ENCODE assay signal across 8 cellular contexts in the genomic region with DNA sequence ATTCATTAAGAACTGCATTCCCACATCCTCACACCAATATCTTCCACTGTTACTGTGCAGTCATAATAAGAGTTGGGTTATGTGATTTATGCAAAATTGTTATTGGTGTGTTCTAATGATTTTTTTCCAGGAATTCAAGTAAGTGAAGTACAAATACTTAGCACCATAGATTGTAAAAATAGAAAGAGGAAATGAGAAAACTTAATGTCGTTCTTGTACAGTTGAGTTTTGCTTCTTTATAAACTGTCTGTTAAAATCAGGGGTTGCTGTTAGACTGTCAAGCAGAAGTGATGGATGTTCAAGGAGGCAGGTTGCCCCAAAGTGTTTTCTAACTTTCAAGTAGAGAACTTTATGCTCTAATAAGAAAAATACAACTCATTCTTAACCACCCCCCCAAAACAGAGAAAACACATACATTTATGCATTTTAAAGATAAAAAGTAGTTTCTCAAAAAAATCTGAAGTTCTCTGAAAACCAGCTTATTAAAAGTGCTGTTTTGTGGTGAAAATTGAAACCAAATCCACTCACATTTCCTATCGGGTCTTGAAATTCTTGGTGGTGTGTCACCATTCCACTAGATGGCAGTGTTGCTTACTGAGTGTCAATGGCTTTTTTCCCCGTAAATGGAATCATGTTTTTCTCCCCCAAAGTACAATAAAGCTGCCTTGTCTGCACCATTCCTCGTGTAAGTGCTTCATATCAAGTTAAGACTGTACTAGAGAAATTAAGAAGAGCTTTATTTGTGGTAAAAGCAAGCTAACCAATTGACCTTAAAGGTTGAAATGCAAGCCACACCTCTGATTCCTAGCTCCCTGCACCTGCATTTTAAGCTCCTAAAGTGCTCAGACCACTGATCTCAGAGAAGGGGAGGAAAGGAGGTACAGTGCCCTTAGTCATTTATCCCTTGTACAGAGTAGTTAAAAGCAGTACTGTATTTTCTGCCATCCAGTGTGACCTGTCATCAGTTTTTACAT. TPM values are rescaled to one million over a fixed set of nuclear protein-coding genes. Genes with fewer than 3 reads are reported as not detected.
DNase-seq lines count a peak whose midpoint lies in the region; ATAC-seq lines count a peak whose summit lies in the region.

No MANE protein-coding gene starts in this region.

- CTCF ChIA-PET in T-cell (lab: Charles Lee), result interaction anchor here (0.5 to 1.8 kb wide), 40 partner anchors 8 to 352 kb away, joined by 3 to 34 read pairs (median 4); no protein-coding TSS in a partner anchor

- H3K27ac Mint-ChIP-seq in T-cell (peak overlapping the region; percentile 82 to 83), naive B cell (peak overlapping the region; percentile 57 to 93 (median 91))

- H3K9me3 Mint-ChIP-seq in T-cell, result no peaks in the 10 kb centered on the region
- H3K9me3 Mint-ChIP-seq in naive B cell, result peaks cover 0 to 2% (median 0%) of the 10 kb centered on the region in 7 donors

- H3K36me3 Mint-ChIP-seq in T-cell (peaks cover 14% of the 10 kb centered on the region), naive B cell (no peaks in the 10 kb centered on the region)

- H3K27me3 Mint-ChIP-seq in T-cell (no peaks in the 10 kb centered on the region), naive B cell (no peaks in the 10 kb centered on the region)

- POLR2A ChIA-PET in T-cell (lab: Charles Lee), result interaction anchor here in 1 of 2 donors (0.7 kb wide), 1 partner anchor 145 kb away, joined by 4 read pairs; no protein-coding TSS in a partner anchor

- peak; percentile 76 for DNase-seq in AG08396 (ENCODE audit: low spot score)
- DNase-seq in ELR (ENCODE audit: low read depth), result peak; percentile 66
- DNase-seq in LHCN-M2 (ENCODE audit: low read depth), result peak; percentile 49
- DNase-seq in T-cell, result peak in 21 of 34 experiments; percentile 13 to 52 (median 33)
- DNase-seq in effector CD4-positive, alpha-beta T cell, result peak; percentile 45
- peak; percentile 76 for DNase-seq in naive B cell
- no peak for DNase-seq in 8988T

- ATAC-seq in T-cell (replicated peaks in 1 of 4) (peak; percentile 40 to 64 (median 42)), naive B cell (ENCODE audit: low read depth in 2 of 2) (peak; percentile 89 to 90), HG03135 (IDR thresholded peaks at IDR 0.05; ENCODE audit: unreplicated experiment) (no peak)

- H3K4me1 Mint-ChIP-seq in T-cell (peaks cover 34 to 60% (median 45%) of the 10 kb centered on the region in 3 donors), naive B cell (peaks cover 49 to 95% (median 80%) of the 10 kb centered on the region in 3 donors)

- H3K4me3 Mint-ChIP-seq in T-cell (no peak overlapping the region), naive B cell (peak overlapping the region; percentile 10 to 89 (median 70))

RNA-seq across cellular contexts. Expression of a gene that starts 4.7 kb away (rescaled TPM):
- total RNA-seq in LHCN-M2 (2014; rRNA removed), result not detected in 2 replicates
- polyA plus RNA-seq in LHCN-M2 (2012), result 0.17 TPM
- total RNA-seq in T-cell, result under 1 TPM; 0.15 to 0.60 (median 0.28) TPM
- 1 to 10 TPM in 2 of 6 donors, under 1 TPM in 4; 0.44 to 2.0 (median 0.66) TPM for polyA plus RNA-seq in naive B cell (ENCODE audit: low read depth in 6 of 6)

RNA-seq across cellular contexts. Expression of a gene that starts 6.7 kb away (rescaled TPM):
- total RNA-seq in LHCN-M2 (2014; rRNA removed) (0.06 TPM in 1 of 2 replicates, not detected in the other), T-cell (under 1 TPM in 3 of 5 donors, not detected in 2; 0.18 to 0.20 (median 0.19) TPM)
- not detected for polyA plus RNA-seq in LHCN-M2 (2012)
- polyA plus RNA-seq in naive B cell (ENCODE audit: low read depth in 6 of 6), result not detected

RNA-seq across cellular contexts. Expression of a gene that starts 57.7 kb away (rescaled TPM):
- 190 and 216 TPM in 2 replicates for total RNA-seq in LHCN-M2 (2014; rRNA removed)
- 69.7 TPM for polyA plus RNA-seq in LHCN-M2 (2012)
- 10 to 100 TPM; 69.3 to 93.3 (median 75.5) TPM for total RNA-seq in T-cell
- polyA plus RNA-seq in naive B cell (ENCODE audit: low read depth in 6 of 6), result 100 to 1,000 TPM in 4 of 6 donors, 10 to 100 TPM in 2; 92.8 to 151 (median 110) TPM

Comparison
In these comparisons a context has a peak if more than half of its experiments do, and no peak if none do; other contexts are left out.
1. H3K4me3 Mint-ChIP-seq: peak in naive B cell (8 of 8); none in T-cell (0 of 3).